25 cellular contexts compared by ENCODE assay signal in the genomic region with DNA sequence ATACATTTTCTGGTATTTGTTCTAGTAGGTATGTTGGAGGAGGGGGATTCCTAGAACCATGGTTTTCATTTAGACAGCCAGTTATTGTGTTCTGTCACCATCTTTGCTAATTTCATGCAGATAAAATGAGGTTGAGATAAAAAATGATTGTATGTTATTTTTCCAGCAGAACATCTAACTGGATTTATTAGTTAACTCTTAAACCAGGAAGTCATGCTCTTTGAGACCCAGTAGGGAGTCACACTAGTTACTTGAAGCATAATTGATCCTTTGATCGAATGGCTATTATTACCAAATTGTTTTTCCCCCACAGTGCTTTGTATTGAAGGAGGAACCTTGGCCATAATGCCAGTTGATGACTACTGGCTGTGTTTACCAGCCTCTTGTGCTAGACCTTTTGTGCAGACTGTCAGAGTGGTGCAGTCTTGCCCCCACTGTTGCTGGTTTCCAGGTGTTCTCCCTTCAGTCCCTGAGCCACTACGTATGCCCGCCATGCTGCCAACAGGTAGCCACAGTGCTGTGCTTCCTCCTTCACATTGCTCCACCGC. TPM values are rescaled to one million over a fixed set of nuclear protein-coding genes. Genes with fewer than 3 reads are reported as not detected.
DNase-seq lines count a peak whose midpoint lies in the region; ATAC-seq, FAIRE-seq and TF ChIP-seq lines count a peak whose summit lies in the region.
"Had no signal": no experiment of that assay in that cellular context is flagged by ENCODE, and none has a peak within 500 bp of the region (broad histone marks: within the 10 kb centered on the region; RNA-seq: fewer than 3 reads in every experiment).

No MANE protein-coding gene starts in this region.

- H3K4me3 ChIP-seq in ACC112 (ENCODE audit: low read depth, low read length) (no peak overlapping the region), endodermal cell (ENCODE audit: low read length) (no peak overlapping the region)
- H3K4me3 ChIP-seq: gastroesophageal sphincter, prostate gland had no signal

- H3K27me3 ChIP-seq in ACC112 (ENCODE audit: insufficient read depth, low read length) (no peaks in the 10 kb centered on the region), endodermal cell (ENCODE audit: control insufficient read depth, insufficient read depth, low read length, poor library complexity, severe bottlenecking) (no peaks in the 10 kb centered on the region)
- H3K27me3 ChIP-seq: gastroesophageal sphincter had no signal

- ATAC-seq in GM18520 (IDR thresholded peaks at IDR 0.05; ENCODE audit: unreplicated experiment) (no peak), HG02973 (IDR thresholded peaks at IDR 0.05; ENCODE audit: unreplicated experiment) (no peak)
- ATAC-seq: gastroesophageal sphincter; left cardiac atrium; sciatic nerve; stimulated activated memory B cell treated with anti-CD40 and anti-IgM and Interleukin-4, amounts not matched to agents 10 μg/mL and 1 μg/mL and 100 μg/mL, for 72 hours had no signal

- peaks cover 92% of the 10 kb centered on the region for H3K79me2 ChIP-seq in ACC112 (ENCODE audit: control insufficient read depth, insufficient read depth, low read length, unreplicated experiment)

- H3K4me1 ChIP-seq in ACC112 (ENCODE audit: control insufficient read depth, insufficient read depth, low read length, unreplicated experiment) (peaks cover 55% of the 10 kb centered on the region), endodermal cell (ENCODE audit: control insufficient read depth, insufficient read depth, low read length) (no peaks in the 10 kb centered on the region)
- H3K4me1 ChIP-seq: prostate gland had no signal

- DNase-seq in H54 (ENCODE audit: insufficient read length, low spot score) (no peak), NCI-H774 (lab: John Stamatoyannopoulos, UW) (peak; percentile 31), endodermal cell (no peak), NCI-H510A (lab: John Stamatoyannopoulos, UW) (no peak)
- no peak for DNase-seq in activated effector memory CD4-positive, alpha-beta T cell treated with anti-CD3 and anti-CD28 coated beads, Interleukin-2, amount 50 U/mL, for 16 hours
- DNase-seq: C1 segment of cervical spinal cord; central memory CD4-positive, alpha-beta T cell; dermis blood vessel endothelial cell; DND-41; hippocampal formation; left cardiac atrium; mammary epithelial cell; NCI-H446; SHP77; stimulated activated CD4-positive, alpha-beta T cell treated with anti-CD3 and anti-CD28 coated beads, Interleukin-12 subunit alpha, Interleukin-12 subunit beta, amount 100 ng/mL, for 4 hours; stimulated activated CD4-positive, alpha-beta T cell treated with anti-CD3 and anti-CD28 coated beads, Interleukin-4, amount 100 ng/mL, for 1 hour had no signal

- no peak overlapping the region for H2AFZ ChIP-seq in ACC112 (ENCODE audit: low read length, unreplicated experiment)

- no peaks in the 10 kb centered on the region for H3K9me3 ChIP-seq in endodermal cell (ENCODE audit: control insufficient read depth, low read length)
- H3K9me3 ChIP-seq: gastroesophageal sphincter, prostate gland had no signal

- peak; percentile 48 for FAIRE-seq in H54 (lab: Jason Lieb, UNC)
- FAIRE-seq: astrocyte had no signal

- H3K9me3 Mint-ChIP-seq in endodermal cell, result no peaks in the 10 kb centered on the region
- H3K9me3 Mint-ChIP-seq: stimulated activated memory B cell treated with anti-CD40 and anti-IgM and Interleukin-4, amounts not matched to agents 10 μg/mL and 1 μg/mL and 100 μg/mL, for 72 hours had no signal

- 86 to 95% methylated on average over 2 to 4 of the region's 4 CpGs for WGBS in endodermal cell (ENCODE audit: insufficient coverage in 1 of 2, insufficient read length in 1 of 2), 2 experiments

- no peak for TF ChIP-seq CTCF in endodermal cell (conservative IDR thresholded peaks at IDR 0.05)

- H3K36me3 ChIP-seq in ACC112 (ENCODE audit: insufficient read depth, low read length), result peaks cover 52% of the 10 kb centered on the region
- peaks cover 49% of the 10 kb centered on the region for H3K36me3 ChIP-seq in endodermal cell (ENCODE audit: control insufficient read depth, insufficient read depth, low read length)

- no peak overlapping the region for H3K4me3 Mint-ChIP-seq in endodermal cell
- H3K4me3 Mint-ChIP-seq: activated naive CD8-positive, alpha-beta T cell; stimulated activated memory B cell treated with anti-CD40 and anti-IgM and Interleukin-4, amounts not matched to agents 10 μg/mL and 1 μg/mL and 100 μg/mL, for 72 hours had no signal

- peak overlapping the region; percentile 82 for H3K27ac Mint-ChIP-seq in endodermal cell
- H3K27ac Mint-ChIP-seq: activated naive CD8-positive, alpha-beta T cell; stimulated activated memory B cell treated with anti-CD40 and anti-IgM and Interleukin-4, amounts not matched to agents 10 μg/mL and 1 μg/mL and 100 μg/mL, for 72 hours had no signal

- peaks cover 17% of the 10 kb centered on the region for H3K4me1 Mint-ChIP-seq in endodermal cell

- TF ChIP-seq POLR2A in H54 (IDR thresholded peaks at IDR 0.05; ENCODE audit: low read depth, low read length), result no peak

- H3K27ac ChIP-seq in ACC112 (ENCODE audit: low read depth, low read length) (0 out of 2 replicates have a peak overlapping the region, but pooled peaks have one; percentile 4), endodermal cell (ENCODE audit: low read depth, low read length) (no peak overlapping the region)
- H3K27ac ChIP-seq: gastroesophageal sphincter, prostate gland had no signal

- peaks cover 44% of the 10 kb centered on the region for H3K36me3 Mint-ChIP-seq in endodermal cell (ENCODE audit: low read depth)

- no peak overlapping the region for H3K9ac ChIP-seq in endodermal cell (ENCODE audit: extremely low read depth, low read length, poor library complexity, severe bottlenecking)

- H3K27me3 Mint-ChIP-seq in endodermal cell (ENCODE audit: insufficient read depth), result peaks cover under 1% of the 10 kb centered on the region
- H3K27me3 Mint-ChIP-seq: activated naive CD8-positive, alpha-beta T cell; stimulated activated memory B cell treated with anti-CD40 and anti-IgM and Interleukin-4, amounts not matched to agents 10 μg/mL and 1 μg/mL and 100 μg/mL, for 72 hours had no signal

RNA-seq across cellular contexts. Expression of gene EID3, which starts 6.0 kb away (rescaled TPM):
- 1 to 10 TPM; 3.7 to 4.6 TPM for total RNA-seq in endodermal cell
- 0.39 TPM for polyA plus RNA-seq in endodermal cell (2013, experiment 1 of 2)
- polyA plus RNA-seq in endodermal cell (2013, experiment 2 of 2), result 0.37 TPM
